8 cellular contexts compared by ENCODE assay signal in the genomic region with DNA sequence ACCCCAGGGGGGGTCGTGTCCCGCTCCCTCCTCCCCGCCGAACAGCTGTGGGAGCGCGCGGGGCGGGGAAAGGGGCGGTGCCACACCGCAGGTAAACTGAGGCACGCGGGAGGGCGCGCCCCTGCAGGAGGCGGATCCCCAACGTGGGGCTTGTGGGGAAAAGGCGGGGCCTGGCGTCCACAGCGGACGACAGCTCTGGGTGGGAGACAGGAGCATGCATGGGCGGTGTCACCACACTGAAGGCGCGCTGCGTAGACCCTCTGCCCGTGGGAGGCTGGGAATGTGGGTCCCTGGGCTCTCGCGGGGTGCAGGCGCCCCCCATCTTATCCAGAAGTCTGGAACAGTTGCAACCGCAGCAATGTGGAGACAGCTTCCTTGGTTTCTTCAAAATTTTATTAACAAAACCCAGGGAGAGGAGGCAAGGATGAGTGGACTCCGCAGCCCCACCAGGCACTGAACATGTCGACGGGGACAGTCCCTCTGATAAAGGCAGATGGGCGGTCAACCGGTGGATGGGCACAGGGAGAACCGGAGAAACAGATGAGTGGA.
DNase-seq lines count a peak whose midpoint lies in the region.

No MANE protein-coding gene starts in this region.

- peaks cover 33% of the 10 kb centered on the region for H3K79me2 ChIP-seq in ACC112 (ENCODE audit: control insufficient read depth, insufficient read depth, low read length, unreplicated experiment)

- H3K27ac ChIP-seq in ACC112 (ENCODE audit: low read depth, low read length) (peak overlapping the region; percentile 59), HUES6 (ENCODE audit: low read depth, low read length) (peak overlapping the region; percentile 3; the same call in 1 of the 2 replicates), cingulate gyrus (ENCODE audit: low read depth, low read length) (peak overlapping the region; percentile 95), mucosa of rectum (ENCODE audit: low read depth in 2 of 2, low read length in 2 of 2) (peak overlapping the region; percentile 91 to 96)

- H3K9me3 ChIP-seq in HUES6 (ENCODE audit: control insufficient read depth, insufficient read depth, low read depth, low read length): no peaks in the 10 kb centered on the region
- H3K9me3 ChIP-seq in mucosa of rectum (ENCODE audit: control insufficient read depth in 2 of 2, low read length in 2 of 2): no peaks in the 10 kb centered on the region

- H3K4me3 ChIP-seq in ACC112 (ENCODE audit: low read depth, low read length): peak overlapping the region; percentile 83
- H3K4me3 ChIP-seq in HUES6 (ENCODE audit: low read depth, low read length): peak overlapping the region; percentile 97
- H3K4me3 ChIP-seq in mucosa of rectum (ENCODE audit: low read length in 2 of 2): peak overlapping the region; percentile 94 to 100

- H2AFZ ChIP-seq in ACC112 (ENCODE audit: low read length, unreplicated experiment): peak overlapping the region; percentile 41

- DNase-seq in kidney glomerular epithelial cell (lab: John Stamatoyannopoulos, UW): no peak
- no peak for DNase-seq in NOMO-1 treated with dmso at 0.1 percent for 144 hours (lab: John Stamatoyannopoulos, UW; ENCODE audit: unreplicated experiment)
- DNase-seq in SKM-1 treated with dmso at 0.1 percent for 144 hours (lab: John Stamatoyannopoulos, UW; ENCODE audit: unreplicated experiment): no peak
- no peak for DNase-seq in glomerular visceral epithelial cell (ENCODE audit: extremely low spot score)

- H3K27me3 ChIP-seq in ACC112 (ENCODE audit: insufficient read depth, low read length) (no peaks in the 10 kb centered on the region), HUES6 (ENCODE audit: control insufficient read depth, insufficient read depth, low read length) (no peaks in the 10 kb centered on the region), mucosa of rectum (ENCODE audit: control insufficient read depth in 2 of 2, insufficient read depth in 2 of 2, low read length in 2 of 2) (no peaks in the 10 kb centered on the region)

- peaks cover 35% of the 10 kb centered on the region for H3K4me1 ChIP-seq in ACC112 (ENCODE audit: control insufficient read depth, insufficient read depth, low read length, unreplicated experiment)
- peaks cover 11% of the 10 kb centered on the region for H3K4me1 ChIP-seq in HUES6 (ENCODE audit: control insufficient read depth, insufficient read depth, low read length)
- H3K4me1 ChIP-seq in mucosa of rectum (ENCODE audit: control insufficient read depth in 2 of 2, insufficient read depth in 2 of 2, low read length in 2 of 2): peaks cover 27 to 31% of the 10 kb centered on the region in 2 donors

- H3K9ac ChIP-seq in HUES6 (ENCODE audit: low read length): peak overlapping the region; percentile 90
- H3K9ac ChIP-seq in mucosa of rectum (ENCODE audit: low read depth in 1 of 2, low read length in 2 of 2): peak overlapping the region; percentile 93 to 100

- H3K36me3 ChIP-seq in ACC112 (ENCODE audit: insufficient read depth, low read length) (peaks cover 21% of the 10 kb centered on the region), HUES6 (ENCODE audit: control insufficient read depth, insufficient read depth, low read length) (peaks cover 60% of the 10 kb centered on the region), mucosa of rectum (ENCODE audit: control insufficient read depth in 2 of 2, insufficient read depth in 2 of 2, low read length in 2 of 2) (peaks cover 31 to 52% of the 10 kb centered on the region in 2 donors)

Comparison
In these comparisons a context has a peak if more than half of its experiments do, and no peak if none do; other contexts are left out.
1. H3K27ac ChIP-seq: peak in every context shown above with its lines; median percentile 95 in cingulate gyrus; 94 in mucosa of rectum; 59 in ACC112; 3 in HUES6.